Comparison of ENCODE assay signal across 14 cellular contexts in genomic region chr1:112904831-112905227, GRCh38. TPM values are rescaled to one million over a fixed set of nuclear protein-coding genes. Genes with fewer than 3 reads are reported as not detected.
DNase-seq lines count a peak whose midpoint lies in the region; ATAC-seq, FAIRE-seq and TF ChIP-seq lines count a peak whose summit lies in the region.
"Had no signal": no experiment of that assay in that cellular context is flagged by ENCODE, and none has a peak within 500 bp of the region (broad histone marks: within the 10 kb centered on the region; RNA-seq: fewer than 3 reads in every experiment).

No MANE protein-coding gene starts in this region.

- H3K79me2 ChIP-seq in HepG2 (ENCODE audit: insufficient read depth, low read length): no peaks in the 10 kb centered on the region

- no peak for ATAC-seq in activated CD4-positive, alpha-beta T cell treated with anti-CD3 and anti-CD28 coated beads for 36 hours
- no peak for ATAC-seq in HepG2
- ATAC-seq in HG03354 (IDR thresholded peaks at IDR 0.05; ENCODE audit: poor library complexity, severe bottlenecking, unreplicated experiment): no peak
- ATAC-seq: A549, GM12878 had no signal

- H3K9me3 ChIP-seq in colonic mucosa (no peaks in the 10 kb centered on the region), HepG2 (ENCODE audit: low read length) (no peaks in the 10 kb centered on the region)
- H3K9me3 ChIP-seq: A549, suprapubic skin had no signal

- H3K9ac ChIP-seq in colonic mucosa (ENCODE audit: low read depth in 2 of 2, low read length in 2 of 2) (no peak overlapping the region), HepG2 (ENCODE audit: insufficient read depth, low read depth, low read length) (no peak overlapping the region)

- no peak for TF ChIP-seq RAD21 in HepG2 (CRISPR knock-in tag; IDR thresholded peaks at IDR 0.05)

- peaks cover 41% of the 10 kb centered on the region for H3K4me1 Mint-ChIP-seq in activated CD4-positive, alpha-beta T cell treated with anti-CD3 and anti-CD28 coated beads for 36 hours

- no peaks in the 10 kb centered on the region for H3K9me3 Mint-ChIP-seq in activated CD4-positive, alpha-beta T cell treated with anti-CD3 and anti-CD28 coated beads for 36 hours (ENCODE audit: low read depth)
- H3K9me3 Mint-ChIP-seq: activated T-helper 1 cell treated with anti-CD3 and anti-CD28 coated beads, Interleukin-12 subunit alpha, Interleukin-12 subunit beta, Interleukin-2, Interleukin-4 antibody, amounts not matched to agents 30 ng/mL and 10 ng/mL and 1 ng/mL, durations not matched to agents 14 hours and 24 hours and 36 hours had no signal

- TF ChIP-seq EP300 in HepG2 (IDR thresholded peaks at IDR 0.05; ENCODE audit: low read depth in 2 of 2, low read length in 2 of 2): no peak
- no peak for TF ChIP-seq EP300 in HepG2 (CRISPR knock-in tag; IDR thresholded peaks at IDR 0.05; ENCODE audit: borderline replicate concordance)

- H4K20me1 ChIP-seq in HepG2 (ENCODE audit: insufficient read depth, low read length): no peaks in the 10 kb centered on the region

- H3K27me3 ChIP-seq in colonic mucosa (no peaks in the 10 kb centered on the region), HepG2 (ENCODE audit: control insufficient read depth in 1 of 2, insufficient read depth in 2 of 2, low read length in 2 of 2) (no peaks in the 10 kb centered on the region)
- H3K27me3 ChIP-seq: suprapubic skin had no signal

- BruUV-seq in HepG2 (replicated peaks; lab: Mats Ljungman, UMichigan): no TSS peak

- no peaks in the 10 kb centered on the region for H3K4me1 ChIP-seq in colonic mucosa
- peaks cover 10% of the 10 kb centered on the region for H3K4me1 ChIP-seq in HepG2 (ENCODE audit: insufficient read depth, low read length)
- H3K4me1 ChIP-seq: A549 had no signal

- H3K4me2 ChIP-seq in HepG2 (ENCODE audit: low read depth, low read length): no peak overlapping the region
- H3K4me2 ChIP-seq: A549 had no signal

- POLR2A ChIA-PET in activated CD4-positive, alpha-beta T cell treated with anti-CD3 and anti-CD28 coated beads for 36 hours (lab: Charles Lee): interaction anchor here (0.5 to 0.6 kb wide), 2 partner anchors 11 to 123 kb away, joined by 3 to 6 read pairs; no protein-coding TSS in a partner anchor
- POLR2A ChIA-PET in HepG2 (lab: Yijun Ruan, JAX): interaction anchor here (3.2 kb wide), 1 partner anchor 51 kb away, joined by 7 read pairs; the partner anchor contains the start of gene SLC16A1

- no peak overlapping the region for H3K4me3 Mint-ChIP-seq in activated CD4-positive, alpha-beta T cell treated with anti-CD3 and anti-CD28 coated beads for 36 hours
- H3K4me3 Mint-ChIP-seq: activated T-helper 1 cell treated with anti-CD3 and anti-CD28 coated beads, Interleukin-12 subunit alpha, Interleukin-12 subunit beta, Interleukin-2, Interleukin-4 antibody, amounts not matched to agents 30 ng/mL and 10 ng/mL and 1 ng/mL, durations not matched to agents 14 hours and 24 hours and 36 hours had no signal

- H2AFZ ChIP-seq in HepG2 (ENCODE audit: low read length): no peak overlapping the region

- H3K36me3 ChIP-seq in colonic mucosa (no peaks in the 10 kb centered on the region), HepG2 (replicated peaks in 1 of 2; ENCODE audit: control insufficient read depth in 1 of 2, insufficient read depth in 2 of 2, low read length in 2 of 2) (no peaks in the 10 kb centered on the region; a peak in 2 of 5 replicates)
- H3K36me3 ChIP-seq: suprapubic skin had no signal

- H3K4me3 ChIP-seq in colonic mucosa: no peak overlapping the region
- H3K4me3 ChIP-seq in HepG2 (replicated peaks in 1 of 3; ENCODE audit: insufficient read depth in 1 of 3, low read depth in 2 of 3, low read length in 3 of 3): no peak overlapping the region
- H3K4me3 ChIP-seq: A549, GM12878, suprapubic skin had no signal

- WGBS in HepG2 (ENCODE audit: low lambda C conversion rate): 91% methylated on average over 4 of the region's 4 CpGs

- peaks cover 6% of the 10 kb centered on the region for H3K36me3 Mint-ChIP-seq in activated CD4-positive, alpha-beta T cell treated with anti-CD3 and anti-CD28 coated beads for 36 hours (ENCODE audit: low read depth)

- no peaks in the 10 kb centered on the region for H3K27me3 Mint-ChIP-seq in activated CD4-positive, alpha-beta T cell treated with anti-CD3 and anti-CD28 coated beads for 36 hours

- CTCF ChIA-PET in activated CD4-positive, alpha-beta T cell treated with anti-CD3 and anti-CD28 coated beads for 36 hours (lab: Charles Lee): interaction anchor here (3.5 kb wide), 1 partner anchor 168 kb away, joined by 20 read pairs; the partner anchor contains the start of gene LRIG2
- CTCF ChIA-PET in HepG2 (lab: Yijun Ruan, JAX; ENCODE audit: low intra/inter-chr PET ratio, low total read pairs): no interaction called here

- DNase-seq in activated CD4-positive, alpha-beta T cell treated with anti-CD3 and anti-CD28 coated beads for 36 hours: no peak
- no peak for DNase-seq in activated CD4-positive, alpha-beta T cell treated with anti-CD3 and anti-CD28 coated beads, Interleukin-2, amount 50 U/mL, for 1 hour
- DNase-seq in colonic mucosa (peak; percentile 81), HepG2 (ENCODE audit: low spot score) (no peak), substantia nigra (lab: John Stamatoyannopoulos, UW) (no peak), HK-2 (ENCODE audit: unreplicated experiment) (no peak), SK-N-DZ (ENCODE audit: low spot score) (no peak)
- DNase-seq: DMS79, NCI-H446 treated with DMSO at 0.1 percent for 48 hours had no signal

- in situ Hi-C loops in HepG2 (cut with HindIII; ENCODE audit: extremely low pct_ligation_motif_present, low pct_unique_long_range_greater_than_20kb): no loop called here

- TF ChIP-seq POLR2A in HepG2 (IDR thresholded peaks at IDR 0.05; ENCODE audit: insufficient read depth in 1 of 2, low read depth in 2 of 2, low read length in 2 of 2): no peak

- no peak for TF ChIP-seq CTCF in colonic mucosa (IDR thresholded peaks at IDR 0.05)
- no peak for TF ChIP-seq CTCF in HepG2 (CRISPR knock-in tag; IDR thresholded peaks at IDR 0.05)

- peak overlapping the region; percentile 68 for H3K27ac ChIP-seq in colonic mucosa
- H3K27ac ChIP-seq in HepG2 (ENCODE audit: extremely low read length, insufficient read depth, low read length): no peak overlapping the region
- H3K27ac ChIP-seq in substantia nigra (ENCODE audit: low read depth, low read length, poor library complexity, severe bottlenecking): peak overlapping the region; percentile 78
- H3K27ac ChIP-seq: A549 had no signal

- intact Hi-C loops in activated CD4-positive, alpha-beta T cell treated with anti-CD3 and anti-CD28 coated beads for 36 hours (cut with DNase I, micrococcal nuclease): loop anchor here (1.0 to 2.0 kb wide), 4 partner anchors 52 to 509 kb away; partner anchors contain the start of genes CTTNBP2NL (in 1 of the 2) and SLC16A1 (in 1 of the 2)
- intact Hi-C loops in colonic mucosa (cut with DNase I): no loop called here
- intact Hi-C loops in HepG2 (cut with micrococcal nuclease; ENCODE audit: unreplicated experiment): no loop called here

- peak overlapping the region; percentile 13 for H3K27ac Mint-ChIP-seq in activated CD4-positive, alpha-beta T cell treated with anti-CD3 and anti-CD28 coated beads for 36 hours

- FAIRE-seq in HepG2 (lab: Jason Lieb, UNC): no peak
- FAIRE-seq: A549, GM12878 had no signal

TF ChIP-seq in HepG2, 621 proteins besides CTCF, POLR2A, EP300 and RAD21:
- TF ChIP-seq ZNF629 (CRISPR knock-in tag; conservative IDR thresholded peaks at IDR 0.05): peak; percentile 43; the same call in 1 of the 2 replicates
- TF ChIP-seq, protein P1, sequence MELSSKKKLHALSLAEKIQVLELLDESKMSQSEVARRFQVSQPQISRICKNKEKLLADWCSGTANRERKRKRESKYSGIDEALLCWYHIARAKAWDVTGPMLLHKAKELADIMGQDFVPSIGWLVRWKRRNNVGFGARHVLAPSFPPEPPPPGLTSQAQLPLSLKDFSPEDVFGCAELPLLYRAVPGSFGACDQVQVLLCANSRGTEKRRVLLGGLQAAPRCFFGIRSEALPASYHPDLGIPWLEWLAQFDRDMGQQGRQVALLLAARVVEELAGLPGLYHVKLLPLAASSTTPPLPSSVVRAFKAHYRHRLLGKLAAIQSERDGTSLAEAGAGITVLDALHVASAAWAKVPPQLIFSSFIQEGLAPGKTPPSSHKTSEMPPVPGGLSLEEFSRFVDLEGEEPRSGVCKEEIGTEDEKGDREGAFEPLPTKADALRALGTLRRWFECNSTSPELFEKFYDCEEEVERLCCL (CRISPR knock-in tag; IDR thresholded peaks at IDR 0.05; ENCODE audit: borderline replicate concordance): no peak

RNA-seq across cellular contexts. Expression of gene SLC16A1, which starts 51.2 kb away (rescaled TPM):
- 10 to 100 TPM; 70.0 to 70.4 TPM for total RNA-seq in activated CD4-positive, alpha-beta T cell treated with anti-CD3 and anti-CD28 coated beads for 36 hours
- total RNA-seq in colonic mucosa: 10 to 100 TPM; 71.8 to 92.4 TPM
- total RNA-seq in HepG2 (2016; rRNA removed; fragmentation: Illumina TruSeq; extraction: Trizol): 67.0 and 106 TPM in 2 replicates
- 5.3 and 6.0 TPM in 2 replicates for total RNA-seq in HepG2 (2016; cell fraction: cytosol; rRNA removed; fragmentation: Illumina TruSeq; extraction: Trizol; ENCODE audit: low read depth)
- total RNA-seq in HepG2 (2016; cell fraction: insoluble cytoplasmic fraction; rRNA removed; fragmentation: Illumina TruSeq; extraction: Trizol): 65.8 and 105 TPM in 2 replicates
- 15.3 and 18.4 TPM in 2 replicates for total RNA-seq in HepG2 (2016; cell fraction: membrane; rRNA removed; fragmentation: Illumina TruSeq; extraction: Trizol)
- total RNA-seq in HepG2 (2016; cell fraction: nucleus; rRNA removed; fragmentation: Illumina TruSeq; extraction: Trizol): 102 and 125 TPM in 2 replicates
- 135 and 142 TPM in 2 replicates for polyA plus RNA-seq in HepG2 (2011; rRNA removed)
- 110 and 155 TPM in 2 replicates for polyA plus RNA-seq in HepG2 (2011; cell fraction: cytosol; rRNA removed)
- polyA plus RNA-seq in HepG2 (2011; cell fraction: nucleus; rRNA removed): 50.4 and 50.5 TPM in 2 replicates
- 134 and 147 TPM in 2 replicates for polyA plus RNA-seq in HepG2 (2012)
- 3.0 and 3.3 TPM in 2 replicates for polyA plus RNA-seq in HepG2 (2016; cell fraction: cytosol; fragmentation: Illumina TruSeq; extraction: Trizol; ENCODE audit: low read depth)
- polyA plus RNA-seq in HepG2 (2016; cell fraction: insoluble cytoplasmic fraction; fragmentation: Illumina TruSeq; extraction: Trizol; ENCODE audit: low read depth): 49.1 and 53.6 TPM in 2 replicates
- polyA plus RNA-seq in HepG2 (2016; cell fraction: membrane; fragmentation: Illumina TruSeq; extraction: Trizol; ENCODE audit: low read depth): 8.1 and 9.3 TPM in 2 replicates
- polyA plus RNA-seq in HepG2 (2016; cell fraction: nucleus; fragmentation: Illumina TruSeq; extraction: Trizol; ENCODE audit: insufficient read depth, low read depth): 109 and 119 TPM in 2 replicates
- 467 and 535 TPM in 2 replicates for polyA minus RNA-seq in HepG2 (2011; rRNA and poly(A)+ RNA removed; ENCODE audit: low replicate concordance)
- 185 and 199 TPM in 2 replicates for polyA minus RNA-seq in HepG2 (2011; cell fraction: cytosol; rRNA and poly(A)+ RNA removed)
- 108 and 115 TPM in 2 replicates for polyA minus RNA-seq in HepG2 (2011; cell fraction: nucleus; rRNA and poly(A)+ RNA removed)
- 126 and 131 TPM in 2 replicates for polyA plus RNA-seq in SK-N-DZ (2014; cell fraction: cytosol; rRNA removed)
- polyA plus RNA-seq in SK-N-DZ (2014; cell fraction: nucleus; rRNA removed): 48.6 and 50.3 TPM in 2 replicates

Comparison
In these comparisons a context has a peak if more than half of its experiments do, and no peak if none do; other contexts are left out.
1. intact Hi-C loops: an anchor here in activated CD4-positive, alpha-beta T cell treated with anti-CD3 and anti-CD28 coated beads for 36 hours (1.0 to 2.0 kb wide); none called in colonic mucosa and HepG2.